ENCODE assay signal across 16 cellular contexts in genomic region chr1:25873120-25873519, GRCh38. TPM values are rescaled to one million over a fixed set of nuclear protein-coding genes. Genes with fewer than 3 reads are reported as not detected.
A peak's percentile ranks its signal among the peaks of the same experiment; 100 is the strongest.
DNase-seq lines count a peak whose midpoint lies in the region; ATAC-seq and TF ChIP-seq lines count a peak whose summit lies in the region.
"Had no signal": no experiment of that assay in that cellular context is flagged by ENCODE, and none has a peak within 500 bp of the region (broad histone marks: within the 10 kb centered on the region; RNA-seq: fewer than 3 reads in every experiment).

No MANE protein-coding gene starts in this region.

- H3K4me3 ChIP-seq in NB4 (ENCODE audit: low read depth, low read length) = no peak overlapping the region
- H3K4me3 ChIP-seq in upper lobe of right lung = no peak overlapping the region
- H3K4me3 ChIP-seq in PC-3 (ENCODE audit: low read length) = no peak overlapping the region
- H3K4me3 ChIP-seq: colonic mucosa, Peyer's patch, thoracic aorta had no signal

- H3K36me3 ChIP-seq in upper lobe of right lung = no peaks in the 10 kb centered on the region
- H3K36me3 ChIP-seq in PC-3 (ENCODE audit: low read depth, low read length) = no peaks in the 10 kb centered on the region
- H3K36me3 ChIP-seq: colonic mucosa, Peyer's patch, thoracic aorta had no signal

- no peaks in the 10 kb centered on the region for H4K20me1 ChIP-seq in PC-3 (ENCODE audit: low read length)

- POLR2A ChIA-PET in PC-3 (lab: Charles Lee; ENCODE audit: unreplicated experiment) = no interaction called here

- no TSS peak for BruUV-seq in PC-3 (replicated peaks; lab: Mats Ljungman, UMichigan)

- H2AFZ ChIP-seq in PC-3 (ENCODE audit: low read length) = no peak overlapping the region

- no peak overlapping the region for H3K4me2 ChIP-seq in PC-3 (ENCODE audit: low read length)

- TF ChIP-seq CTCF in NB4 (IDR thresholded peaks at IDR 0.05; ENCODE audit: low read depth, low read length) (no peak), upper lobe of right lung (IDR thresholded peaks at IDR 0.05) (no peak), PC-3 (conservative IDR thresholded peaks at IDR 0.05; ENCODE audit: low read depth, low read length) (no peak)

- no peaks in the 10 kb centered on the region for H3K9me3 ChIP-seq in upper lobe of right lung
- H3K9me3 ChIP-seq in PC-3 (ENCODE audit: low read length) = no peaks in the 10 kb centered on the region
- H3K9me3 ChIP-seq: colonic mucosa, Peyer's patch, thoracic aorta had no signal

- CTCF ChIA-PET in PC-3 (lab: Charles Lee) = no interaction called here

- H3K9me2 ChIP-seq in PC-3 (replicated peaks; ENCODE audit: low read length) = no peaks in the 10 kb centered on the region

- intact Hi-C loops in upper lobe of right lung (cut with DNase I) = no loop called here
- intact Hi-C loops in PC-3 (cut with micrococcal nuclease) = no loop called here

- peaks cover 7% of the 10 kb centered on the region; the same call in 1 of the 2 replicates for H3K79me2 ChIP-seq in PC-3 (ENCODE audit: low read length)

- peaks cover 28% of the 10 kb centered on the region for H3K4me1 ChIP-seq in upper lobe of right lung
- peaks cover 6% of the 10 kb centered on the region; the same call in 1 of the 2 replicates for H3K4me1 ChIP-seq in PC-3 (ENCODE audit: insufficient read depth, low read length)

- no peak for TF ChIP-seq POLR2A in NB4 (IDR thresholded peaks at IDR 0.05; ENCODE audit: extremely low read depth, insufficient read length)

- H3F3A ChIP-seq in PC-3 (ENCODE audit: low read length, unreplicated experiment) = no peaks in the 10 kb centered on the region

- peak; percentile 25 for DNase-seq in NB4 (ENCODE audit: low read depth)
- peak in 1 of 61 donors; percentile 38 for DNase-seq in caudate nucleus (lab: John Stamatoyannopoulos, UW)
- peak; percentile 21 for DNase-seq in midbrain (lab: John Stamatoyannopoulos, UW)
- peak; percentile 36 for DNase-seq in upper lobe of right lung
- no peak for DNase-seq in PC-3
- no peak for DNase-seq in stimulated activated CD4-positive, alpha-beta T cell treated with anti-CD3 and anti-CD28 coated beads, Interleukin-1b, Interleukin-23, amount 100 ng/mL, for 48 hours
- DNase-seq in activated gamma-delta T cell treated with Interleukin-2 at 50 U/mL for 16 hours = no peak
- DNase-seq in SW 1271 (lab: John Stamatoyannopoulos, UW) = no peak
- DNase-seq: activated CD8-positive, alpha-beta memory T cell treated with anti-CD3 and anti-CD28 coated beads for 24 hours; activated naive CD4-positive, alpha-beta T cell treated with anti-CD3 and anti-CD28 coated beads, Interleukin-2, amount 10 ng/mL, durations not matched to agents 7 days and 5 days; colonic mucosa; COR-L47; naive thymus-derived CD4-positive, alpha-beta T cell; NCI-H345 had no signal

- H3K9ac ChIP-seq in PC-3 (ENCODE audit: low read length) = no peak overlapping the region

- H3K27me3 ChIP-seq in upper lobe of right lung (no peaks in the 10 kb centered on the region), PC-3 (ENCODE audit: low read length) (no peaks in the 10 kb centered on the region)
- H3K27me3 ChIP-seq: colonic mucosa, Peyer's patch had no signal

- ATAC-seq in upper lobe of right lung (no peak), PC-3 (no peak)
- ATAC-seq: naive thymus-derived CD4-positive, alpha-beta T cell had no signal

- H3K27ac ChIP-seq in caudate nucleus (ENCODE audit: low read depth, low read length) = peak overlapping the region; percentile 36
- no peak overlapping the region for H3K27ac ChIP-seq in upper lobe of right lung
- no peak overlapping the region for H3K27ac ChIP-seq in PC-3 (ENCODE audit: low read length)
- H3K27ac ChIP-seq: colonic mucosa, thoracic aorta had no signal

RNA-seq across cellular contexts. Expression of gene PAQR7, which starts 2.4 kb away (rescaled TPM):
- 10.8 TPM for total RNA-seq in upper lobe of right lung
- total RNA-seq in PC-3 (2014; rRNA removed) = 6.4 and 7.2 TPM in 2 replicates

RNA-seq across cellular contexts. Expression of gene AUNIP, which starts 13.9 kb away (rescaled TPM):
- total RNA-seq in upper lobe of right lung = not detected
- total RNA-seq in PC-3 (2014; rRNA removed) = 17.6 and 22.2 TPM in 2 replicates
- total RNA-seq: thoracic aorta had no signal

RNA-seq across cellular contexts. Expression of gene STMN1, which starts 33.1 kb away (rescaled TPM):
- total RNA-seq in upper lobe of right lung (42.5 TPM), PC-3 (2014; rRNA removed) (177 and 206 TPM in 2 replicates)

RNA-seq across cellular contexts. Expression of gene MTFR1L, which starts 53.4 kb away (rescaled TPM):
- total RNA-seq in upper lobe of right lung (46.0 TPM), PC-3 (2014; rRNA removed) (32.3 and 35.6 TPM in 2 replicates)

Comparison
In these comparisons a context has a peak if more than half of its experiments do, and no peak if none do; other contexts are left out.
1. DNase-seq: peak in NB4 (single experiment), midbrain (single experiment) and upper lobe of right lung (single experiment); none in PC-3 (single experiment), stimulated activated CD4-positive, alpha-beta T cell treated with anti-CD3 and anti-CD28 coated beads, Interleukin-1b, Interleukin-23, amount 100 ng/mL, for 48 hours (single experiment), activated gamma-delta T cell treated with Interleukin-2 at 50 U/mL for 16 hours (single experiment) and SW 1271 (0 of 2).
2. RNA of gene AUNIP, which starts 13.9 kb away (total RNA-seq): 17.6 to 22.2 TPM in PC-3; not detected in upper lobe of right lung (single experiment); every median in the first group is over 10 times any median in the second.